Comparison of ENCODE assay signal across 1 cellular context in the genomic region with DNA sequence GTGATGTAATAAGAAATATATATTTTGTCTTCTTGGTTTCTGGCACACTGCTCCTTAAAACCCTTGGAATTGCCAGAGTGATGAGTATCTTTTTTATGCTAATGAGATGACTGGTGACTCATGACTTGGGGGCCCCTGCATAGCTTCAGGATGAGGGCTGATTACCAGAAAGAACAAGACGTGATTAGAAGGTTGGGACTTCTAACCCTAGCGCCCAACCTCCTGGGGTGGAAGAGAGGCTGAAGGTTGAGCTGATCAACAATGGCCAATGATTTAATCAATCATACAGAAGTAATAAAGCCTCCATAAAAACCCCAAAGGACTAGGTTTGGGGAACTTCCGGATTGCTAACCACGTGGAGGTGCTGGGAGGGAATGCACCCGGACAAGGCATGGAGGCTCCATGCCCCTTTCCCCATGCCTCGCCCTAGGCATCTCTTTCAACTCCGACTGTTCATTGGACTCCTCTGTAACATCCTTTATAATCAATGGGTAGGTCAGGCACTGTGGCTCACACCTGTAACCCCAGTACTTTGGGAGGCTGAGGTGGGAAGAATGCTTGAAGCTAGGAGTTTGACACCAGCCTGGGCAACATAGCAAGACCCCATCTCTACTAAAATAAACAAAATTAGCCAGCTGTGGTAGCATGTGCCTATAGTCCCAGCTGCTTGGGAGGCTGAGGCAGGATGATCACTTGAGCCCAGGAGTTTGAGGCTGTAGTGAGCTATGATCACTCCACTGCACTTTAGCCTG.
TF ChIP-seq lines count a peak whose summit lies in the region.

No MANE protein-coding gene starts in this region.

TF ChIP-seq in K562, 482 proteins besides CTCF, POLR2A, EP300 and RAD21 (continued from another document and continues in another):
- TF ChIP-seq, protein P1, sequence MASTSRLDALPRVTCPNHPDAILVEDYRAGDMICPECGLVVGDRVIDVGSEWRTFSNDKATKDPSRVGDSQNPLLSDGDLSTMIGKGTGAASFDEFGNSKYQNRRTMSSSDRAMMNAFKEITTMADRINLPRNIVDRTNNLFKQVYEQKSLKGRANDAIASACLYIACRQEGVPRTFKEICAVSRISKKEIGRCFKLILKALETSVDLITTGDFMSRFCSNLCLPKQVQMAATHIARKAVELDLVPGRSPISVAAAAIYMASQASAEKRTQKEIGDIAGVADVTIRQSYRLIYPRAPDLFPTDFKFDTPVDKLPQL (IDR thresholded peaks at IDR 0.05; ENCODE audit: extremely low read depth, insufficient read length) = no peak
- TF ChIP-seq, protein P2, sequence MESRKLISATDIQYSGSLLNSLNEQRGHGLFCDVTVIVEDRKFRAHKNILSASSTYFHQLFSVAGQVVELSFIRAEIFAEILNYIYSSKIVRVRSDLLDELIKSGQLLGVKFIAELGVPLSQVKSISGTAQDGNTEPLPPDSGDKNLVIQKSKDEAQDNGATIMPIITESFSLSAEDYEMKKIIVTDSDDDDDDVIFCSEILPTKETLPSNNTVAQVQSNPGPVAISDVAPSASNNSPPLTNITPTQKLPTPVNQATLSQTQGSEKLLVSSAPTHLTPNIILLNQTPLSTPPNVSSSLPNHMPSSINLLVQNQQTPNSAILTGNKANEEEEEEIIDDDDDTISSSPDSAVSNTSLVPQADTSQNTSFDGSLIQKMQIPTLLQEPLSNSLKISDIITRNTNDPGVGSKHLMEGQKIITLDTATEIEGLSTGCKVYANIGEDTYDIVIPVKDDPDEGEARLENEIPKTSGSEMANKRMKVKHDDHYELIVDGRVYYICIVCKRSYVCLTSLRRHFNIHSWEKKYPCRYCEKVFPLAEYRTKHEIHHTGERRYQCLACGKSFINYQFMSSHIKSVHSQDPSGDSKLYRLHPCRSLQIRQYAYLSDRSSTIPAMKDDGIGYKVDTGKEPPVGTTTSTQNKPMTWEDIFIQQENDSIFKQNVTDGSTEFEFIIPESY (CRISPR knock-in tag; IDR thresholded peaks at IDR 0.05) = no peak
- TF ChIP-seq SMAD3 (CRISPR knock-in tag; conservative IDR thresholded peaks at IDR 0.05) (no peak), ZNF766 (CRISPR knock-in tag; conservative IDR thresholded peaks at IDR 0.05) (no peak), TEAD1 (CRISPR knock-in tag; IDR thresholded peaks at IDR 0.05) (0 out of 4 replicates have a peak, but pooled peaks have one; percentile 36 to 42), ZNF717 (CRISPR knock-in tag; IDR thresholded peaks at IDR 0.05) (no peak), PTRF (tag; IDR thresholded peaks at IDR 0.05) (no peak), PHF20 (IDR thresholded peaks at IDR 0.05; ENCODE audit: partially characterized antibody) (no peak), ZNF224 (CRISPR knock-in tag; IDR thresholded peaks at IDR 0.05) (no peak), PRMT5 (CRISPR knock-in tag; IDR thresholded peaks at IDR 0.05) (no peak), RCOR1 (IDR thresholded peaks at IDR 0.05; ENCODE audit: borderline replicate concordance in 1 of 2, low read depth in 2 of 2, low read length in 2 of 2) (peak in 1 of 2 experiments; percentile 17; a peak in 1 of 4 replicates), EGR1 (conservative IDR thresholded peaks at IDR 0.05) (no peak), NEUROD1 (IDR thresholded peaks at IDR 0.05; ENCODE audit: borderline replicate concordance, low read depth, low read length, partially characterized antibody) (peak; percentile 52), SIN3B (IDR thresholded peaks at IDR 0.05; ENCODE audit: low read depth) (no peak), ZNF121 (CRISPR knock-in tag; conservative IDR thresholded peaks at IDR 0.05) (peak; percentile 97), HNRNPK (IDR thresholded peaks at IDR 0.05; ENCODE audit: low read depth, low read length, poor library complexity, severe bottlenecking) (no peak), PCBP1 (IDR thresholded peaks at IDR 0.05; ENCODE audit: low read depth, low read length, poor library complexity, severe bottlenecking) (no peak), ZNF589 (CRISPR knock-in tag; IDR thresholded peaks at IDR 0.05; ENCODE audit: low read depth) (peak; percentile 57; the same call in 1 of the 2 replicates)
- TF ChIP-seq, protein P3, sequence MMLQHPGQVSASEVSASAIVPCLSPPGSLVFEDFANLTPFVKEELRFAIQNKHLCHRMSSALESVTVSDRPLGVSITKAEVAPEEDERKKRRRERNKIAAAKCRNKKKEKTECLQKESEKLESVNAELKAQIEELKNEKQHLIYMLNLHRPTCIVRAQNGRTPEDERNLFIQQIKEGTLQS (IDR thresholded peaks at IDR 0.05) = peak; percentile 91
- TF ChIP-seq, protein P3 (CRISPR knock-in tag; conservative IDR thresholded peaks at IDR 0.05) = no peak
- TF ChIP-seq, protein P4, sequence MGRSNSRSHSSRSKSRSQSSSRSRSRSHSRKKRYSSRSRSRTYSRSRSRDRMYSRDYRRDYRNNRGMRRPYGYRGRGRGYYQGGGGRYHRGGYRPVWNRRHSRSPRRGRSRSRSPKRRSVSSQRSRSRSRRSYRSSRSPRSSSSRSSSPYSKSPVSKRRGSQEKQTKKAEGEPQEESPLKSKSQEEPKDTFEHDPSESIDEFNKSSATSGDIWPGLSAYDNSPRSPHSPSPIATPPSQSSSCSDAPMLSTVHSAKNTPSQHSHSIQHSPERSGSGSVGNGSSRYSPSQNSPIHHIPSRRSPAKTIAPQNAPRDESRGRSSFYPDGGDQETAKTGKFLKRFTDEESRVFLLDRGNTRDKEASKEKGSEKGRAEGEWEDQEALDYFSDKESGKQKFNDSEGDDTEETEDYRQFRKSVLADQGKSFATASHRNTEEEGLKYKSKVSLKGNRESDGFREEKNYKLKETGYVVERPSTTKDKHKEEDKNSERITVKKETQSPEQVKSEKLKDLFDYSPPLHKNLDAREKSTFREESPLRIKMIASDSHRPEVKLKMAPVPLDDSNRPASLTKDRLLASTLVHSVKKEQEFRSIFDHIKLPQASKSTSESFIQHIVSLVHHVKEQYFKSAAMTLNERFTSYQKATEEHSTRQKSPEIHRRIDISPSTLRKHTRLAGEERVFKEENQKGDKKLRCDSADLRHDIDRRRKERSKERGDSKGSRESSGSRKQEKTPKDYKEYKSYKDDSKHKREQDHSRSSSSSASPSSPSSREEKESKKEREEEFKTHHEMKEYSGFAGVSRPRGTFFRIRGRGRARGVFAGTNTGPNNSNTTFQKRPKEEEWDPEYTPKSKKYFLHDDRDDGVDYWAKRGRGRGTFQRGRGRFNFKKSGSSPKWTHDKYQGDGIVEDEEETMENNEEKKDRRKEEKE (IDR thresholded peaks at IDR 0.05; ENCODE audit: borderline replicate concordance in 1 of 2, control insufficient read depth in 1 of 2, low read depth in 2 of 2, low read length in 1 of 2) = no peak
- TF ChIP-seq, protein P5, sequence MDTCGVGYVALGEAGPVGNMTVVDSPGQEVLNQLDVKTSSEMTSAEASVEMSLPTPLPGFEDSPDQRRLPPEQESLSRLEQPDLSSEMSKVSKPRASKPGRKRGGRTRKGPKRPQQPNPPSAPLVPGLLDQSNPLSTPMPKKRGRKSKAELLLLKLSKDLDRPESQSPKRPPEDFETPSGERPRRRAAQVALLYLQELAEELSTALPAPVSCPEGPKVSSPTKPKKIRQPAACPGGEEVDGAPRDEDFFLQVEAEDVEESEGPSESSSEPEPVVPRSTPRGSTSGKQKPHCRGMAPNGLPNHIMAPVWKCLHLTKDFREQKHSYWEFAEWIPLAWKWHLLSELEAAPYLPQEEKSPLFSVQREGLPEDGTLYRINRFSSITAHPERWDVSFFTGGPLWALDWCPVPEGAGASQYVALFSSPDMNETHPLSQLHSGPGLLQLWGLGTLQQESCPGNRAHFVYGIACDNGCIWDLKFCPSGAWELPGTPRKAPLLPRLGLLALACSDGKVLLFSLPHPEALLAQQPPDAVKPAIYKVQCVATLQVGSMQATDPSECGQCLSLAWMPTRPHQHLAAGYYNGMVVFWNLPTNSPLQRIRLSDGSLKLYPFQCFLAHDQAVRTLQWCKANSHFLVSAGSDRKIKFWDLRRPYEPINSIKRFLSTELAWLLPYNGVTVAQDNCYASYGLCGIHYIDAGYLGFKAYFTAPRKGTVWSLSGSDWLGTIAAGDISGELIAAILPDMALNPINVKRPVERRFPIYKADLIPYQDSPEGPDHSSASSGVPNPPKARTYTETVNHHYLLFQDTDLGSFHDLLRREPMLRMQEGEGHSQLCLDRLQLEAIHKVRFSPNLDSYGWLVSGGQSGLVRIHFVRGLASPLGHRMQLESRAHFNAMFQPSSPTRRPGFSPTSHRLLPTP (IDR thresholded peaks at IDR 0.05; ENCODE audit: borderline replicate concordance, extremely low read depth, insufficient read length) = no peak
- TF ChIP-seq, protein P6, sequence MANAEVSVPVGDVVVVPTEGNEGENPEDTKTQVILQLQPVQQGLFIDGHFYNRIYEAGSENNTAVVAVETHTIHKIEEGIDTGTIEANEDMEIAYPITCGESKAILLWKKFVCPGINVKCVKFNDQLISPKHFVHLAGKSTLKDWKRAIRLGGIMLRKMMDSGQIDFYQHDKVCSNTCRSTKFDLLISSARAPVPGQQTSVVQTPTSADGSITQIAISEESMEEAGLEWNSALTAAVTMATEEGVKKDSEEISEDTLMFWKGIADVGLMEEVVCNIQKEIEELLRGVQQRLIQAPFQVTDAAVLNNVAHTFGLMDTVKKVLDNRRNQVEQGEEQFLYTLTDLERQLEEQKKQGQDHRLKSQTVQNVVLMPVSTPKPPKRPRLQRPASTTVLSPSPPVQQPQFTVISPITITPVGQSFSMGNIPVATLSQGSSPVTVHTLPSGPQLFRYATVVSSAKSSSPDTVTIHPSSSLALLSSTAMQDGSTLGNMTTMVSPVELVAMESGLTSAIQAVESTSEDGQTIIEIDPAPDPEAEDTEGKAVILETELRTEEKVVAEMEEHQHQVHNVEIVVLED (CRISPR knock-in tag; IDR thresholded peaks at IDR 0.05) = no peak
- TF ChIP-seq, protein P7, sequence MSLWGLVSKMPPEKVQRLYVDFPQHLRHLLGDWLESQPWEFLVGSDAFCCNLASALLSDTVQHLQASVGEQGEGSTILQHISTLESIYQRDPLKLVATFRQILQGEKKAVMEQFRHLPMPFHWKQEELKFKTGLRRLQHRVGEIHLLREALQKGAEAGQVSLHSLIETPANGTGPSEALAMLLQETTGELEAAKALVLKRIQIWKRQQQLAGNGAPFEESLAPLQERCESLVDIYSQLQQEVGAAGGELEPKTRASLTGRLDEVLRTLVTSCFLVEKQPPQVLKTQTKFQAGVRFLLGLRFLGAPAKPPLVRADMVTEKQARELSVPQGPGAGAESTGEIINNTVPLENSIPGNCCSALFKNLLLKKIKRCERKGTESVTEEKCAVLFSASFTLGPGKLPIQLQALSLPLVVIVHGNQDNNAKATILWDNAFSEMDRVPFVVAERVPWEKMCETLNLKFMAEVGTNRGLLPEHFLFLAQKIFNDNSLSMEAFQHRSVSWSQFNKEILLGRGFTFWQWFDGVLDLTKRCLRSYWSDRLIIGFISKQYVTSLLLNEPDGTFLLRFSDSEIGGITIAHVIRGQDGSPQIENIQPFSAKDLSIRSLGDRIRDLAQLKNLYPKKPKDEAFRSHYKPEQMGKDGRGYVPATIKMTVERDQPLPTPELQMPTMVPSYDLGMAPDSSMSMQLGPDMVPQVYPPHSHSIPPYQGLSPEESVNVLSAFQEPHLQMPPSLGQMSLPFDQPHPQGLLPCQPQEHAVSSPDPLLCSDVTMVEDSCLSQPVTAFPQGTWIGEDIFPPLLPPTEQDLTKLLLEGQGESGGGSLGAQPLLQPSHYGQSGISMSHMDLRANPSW (CRISPR knock-in tag; IDR thresholded peaks at IDR 0.05) = no peak
- TF ChIP-seq, protein P8, sequence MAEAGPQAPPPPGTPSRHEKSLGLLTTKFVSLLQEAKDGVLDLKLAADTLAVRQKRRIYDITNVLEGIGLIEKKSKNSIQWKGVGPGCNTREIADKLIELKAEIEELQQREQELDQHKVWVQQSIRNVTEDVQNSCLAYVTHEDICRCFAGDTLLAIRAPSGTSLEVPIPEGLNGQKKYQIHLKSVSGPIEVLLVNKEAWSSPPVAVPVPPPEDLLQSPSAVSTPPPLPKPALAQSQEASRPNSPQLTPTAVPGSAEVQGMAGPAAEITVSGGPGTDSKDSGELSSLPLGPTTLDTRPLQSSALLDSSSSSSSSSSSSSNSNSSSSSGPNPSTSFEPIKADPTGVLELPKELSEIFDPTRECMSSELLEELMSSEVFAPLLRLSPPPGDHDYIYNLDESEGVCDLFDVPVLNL (CRISPR knock-in tag; IDR thresholded peaks at IDR 0.05; ENCODE audit: low read depth) = no peak
- TF ChIP-seq, protein P9, sequence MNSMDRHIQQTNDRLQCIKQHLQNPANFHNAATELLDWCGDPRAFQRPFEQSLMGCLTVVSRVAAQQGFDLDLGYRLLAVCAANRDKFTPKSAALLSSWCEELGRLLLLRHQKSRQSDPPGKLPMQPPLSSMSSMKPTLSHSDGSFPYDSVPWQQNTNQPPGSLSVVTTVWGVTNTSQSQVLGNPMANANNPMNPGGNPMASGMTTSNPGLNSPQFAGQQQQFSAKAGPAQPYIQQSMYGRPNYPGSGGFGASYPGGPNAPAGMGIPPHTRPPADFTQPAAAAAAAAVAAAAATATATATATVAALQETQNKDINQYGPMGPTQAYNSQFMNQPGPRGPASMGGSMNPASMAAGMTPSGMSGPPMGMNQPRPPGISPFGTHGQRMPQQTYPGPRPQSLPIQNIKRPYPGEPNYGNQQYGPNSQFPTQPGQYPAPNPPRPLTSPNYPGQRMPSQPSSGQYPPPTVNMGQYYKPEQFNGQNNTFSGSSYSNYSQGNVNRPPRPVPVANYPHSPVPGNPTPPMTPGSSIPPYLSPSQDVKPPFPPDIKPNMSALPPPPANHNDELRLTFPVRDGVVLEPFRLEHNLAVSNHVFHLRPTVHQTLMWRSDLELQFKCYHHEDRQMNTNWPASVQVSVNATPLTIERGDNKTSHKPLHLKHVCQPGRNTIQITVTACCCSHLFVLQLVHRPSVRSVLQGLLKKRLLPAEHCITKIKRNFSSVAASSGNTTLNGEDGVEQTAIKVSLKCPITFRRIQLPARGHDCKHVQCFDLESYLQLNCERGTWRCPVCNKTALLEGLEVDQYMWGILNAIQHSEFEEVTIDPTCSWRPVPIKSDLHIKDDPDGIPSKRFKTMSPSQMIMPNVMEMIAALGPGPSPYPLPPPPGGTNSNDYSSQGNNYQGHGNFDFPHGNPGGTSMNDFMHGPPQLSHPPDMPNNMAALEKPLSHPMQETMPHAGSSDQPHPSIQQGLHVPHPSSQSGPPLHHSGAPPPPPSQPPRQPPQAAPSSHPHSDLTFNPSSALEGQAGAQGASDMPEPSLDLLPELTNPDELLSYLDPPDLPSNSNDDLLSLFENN (IDR thresholded peaks at IDR 0.05; ENCODE audit: low read depth in 2 of 2, low read length in 2 of 2) = no peak
- TF ChIP-seq, protein P10, sequence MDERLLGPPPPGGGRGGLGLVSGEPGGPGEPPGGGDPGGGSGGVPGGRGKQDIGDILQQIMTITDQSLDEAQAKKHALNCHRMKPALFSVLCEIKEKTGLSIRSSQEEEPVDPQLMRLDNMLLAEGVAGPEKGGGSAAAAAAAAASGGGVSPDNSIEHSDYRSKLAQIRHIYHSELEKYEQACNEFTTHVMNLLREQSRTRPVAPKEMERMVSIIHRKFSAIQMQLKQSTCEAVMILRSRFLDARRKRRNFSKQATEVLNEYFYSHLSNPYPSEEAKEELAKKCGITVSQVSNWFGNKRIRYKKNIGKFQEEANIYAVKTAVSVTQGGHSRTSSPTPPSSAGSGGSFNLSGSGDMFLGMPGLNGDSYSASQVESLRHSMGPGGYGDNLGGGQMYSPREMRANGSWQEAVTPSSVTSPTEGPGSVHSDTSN (CRISPR knock-in tag; IDR thresholded peaks at IDR 0.05; ENCODE audit: low read depth) = no peak
- TF ChIP-seq, protein P10 (tag; conservative IDR thresholded peaks at IDR 0.05; ENCODE audit: low read depth) = peak; percentile 47; the same call in 1 of the 2 replicates
